In the genomic region with DNA sequence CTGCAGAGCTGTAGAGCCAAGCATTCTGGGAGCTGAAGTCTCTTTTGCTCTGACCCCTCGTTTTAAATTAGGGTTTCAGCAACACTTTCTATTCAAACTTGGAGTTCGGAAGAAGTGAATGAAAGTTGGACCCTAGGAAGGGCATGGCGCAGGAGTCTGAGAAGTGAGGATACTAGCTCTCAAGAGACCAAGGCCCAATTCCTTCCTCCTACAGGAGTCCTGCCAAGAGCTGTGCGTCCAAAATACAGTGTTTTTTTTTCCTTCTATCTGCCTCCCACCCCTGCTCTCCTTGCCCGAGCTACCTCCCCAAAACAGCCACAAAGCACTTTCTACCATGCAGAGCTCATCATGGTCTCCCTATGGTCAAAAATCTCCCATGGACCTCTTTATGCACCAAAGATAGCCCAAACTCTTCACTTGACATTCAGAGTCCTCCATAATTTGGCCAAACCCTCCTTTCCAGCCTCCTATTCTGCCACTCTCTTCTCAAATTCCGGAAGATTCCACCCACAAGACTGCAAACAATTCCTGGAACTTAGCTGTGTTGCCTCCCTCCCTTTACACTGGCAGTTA, we compare ENCODE assay signal across 1 cellular context.
TF ChIP-seq lines count a peak whose summit lies in the region.

No MANE protein-coding gene starts in this region.

TF ChIP-seq in K562, 482 proteins besides CTCF, POLR2A, EP300 and RAD21 (continued from another document):
- TF ChIP-seq, protein P1, sequence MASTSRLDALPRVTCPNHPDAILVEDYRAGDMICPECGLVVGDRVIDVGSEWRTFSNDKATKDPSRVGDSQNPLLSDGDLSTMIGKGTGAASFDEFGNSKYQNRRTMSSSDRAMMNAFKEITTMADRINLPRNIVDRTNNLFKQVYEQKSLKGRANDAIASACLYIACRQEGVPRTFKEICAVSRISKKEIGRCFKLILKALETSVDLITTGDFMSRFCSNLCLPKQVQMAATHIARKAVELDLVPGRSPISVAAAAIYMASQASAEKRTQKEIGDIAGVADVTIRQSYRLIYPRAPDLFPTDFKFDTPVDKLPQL (IDR thresholded peaks at IDR 0.05; ENCODE audit: extremely low read depth, insufficient read length) = no peak
- TF ChIP-seq SOX6 (IDR thresholded peaks at IDR 0.05) (no peak), RFX5 (IDR thresholded peaks at IDR 0.05; ENCODE audit: low read depth, low read length) (no peak), FOXP1 (CRISPR knock-in tag; IDR thresholded peaks at IDR 0.05) (no peak), ETS2 (tag; IDR thresholded peaks at IDR 0.05; ENCODE audit: borderline replicate concordance, poor library complexity, severe bottlenecking) (no peak), SNIP1 (IDR thresholded peaks at IDR 0.05; ENCODE audit: low read depth) (no peak), ARHGAP35 (IDR thresholded peaks at IDR 0.05; ENCODE audit: partially characterized antibody) (no peak), KAT2B (IDR thresholded peaks at IDR 0.05; ENCODE audit: low read depth, low read length) (no peak), RBM25 (IDR thresholded peaks at IDR 0.05; ENCODE audit: low read depth, low read length, severe bottlenecking) (no peak), NFATC3 (IDR thresholded peaks at IDR 0.05) (no peak), ZC3H11A (IDR thresholded peaks at IDR 0.05; ENCODE audit: low read depth, low read length) (no peak), NUFIP1 (IDR thresholded peaks at IDR 0.05; ENCODE audit: partially characterized antibody) (no peak), PTRF (tag; IDR thresholded peaks at IDR 0.05) (no peak), NCOA2 (IDR thresholded peaks at IDR 0.05; ENCODE audit: partially characterized antibody in 2 of 2) (no peak), SIN3A (IDR thresholded peaks at IDR 0.05; ENCODE audit: borderline replicate concordance in 2 of 2, control insufficient read depth in 1 of 2, low read depth in 2 of 2, low read length in 2 of 2) (no peak), CC2D1A (IDR thresholded peaks at IDR 0.05) (no peak), TARDBP (IDR thresholded peaks at IDR 0.05) (no peak), ZNF41 (CRISPR knock-in tag; conservative IDR thresholded peaks at IDR 0.05) (no peak), GABPA (tag; conservative IDR thresholded peaks at IDR 0.05; ENCODE audit: low read depth) (no peak), ZNF778 (CRISPR knock-in tag; IDR thresholded peaks at IDR 0.05) (no peak), SMARCB1 (IDR thresholded peaks at IDR 0.05; ENCODE audit: insufficient read length, low read depth) (no peak), SMC3 (conservative IDR thresholded peaks at IDR 0.05; ENCODE audit: insufficient read depth, low read depth, low read length) (no peak), EP400 (IDR thresholded peaks at IDR 0.05) (no peak), FIP1L1 (IDR thresholded peaks at IDR 0.05; ENCODE audit: low read depth, low read length, poor library complexity, severe bottlenecking) (no peak), CEBPG (CRISPR knock-in tag; IDR thresholded peaks at IDR 0.05) (no peak), CEBPG (tag; conservative IDR thresholded peaks at IDR 0.05 in 1 of 2, IDR thresholded peaks at IDR 0.05 in 1 of 2) (no peak), ILF3 (IDR thresholded peaks at IDR 0.05; ENCODE audit: borderline replicate concordance) (no peak), CBFA2T3 (IDR thresholded peaks at IDR 0.05) (no peak), POLR3G (IDR thresholded peaks at IDR 0.05; ENCODE audit: extremely low read depth, insufficient read length, insufficient replicate concordance) (no peak), SMAD3 (CRISPR knock-in tag; conservative IDR thresholded peaks at IDR 0.05) (no peak), ZNF197 (CRISPR knock-in tag; IDR thresholded peaks at IDR 0.05; ENCODE audit: low read depth) (no peak), RFX1 (IDR thresholded peaks at IDR 0.05) (no peak), ZKSCAN3 (CRISPR knock-in tag; IDR thresholded peaks at IDR 0.05) (no peak), ADNP (tag; IDR thresholded peaks at IDR 0.05) (no peak), BHLHE40 (IDR thresholded peaks at IDR 0.05; ENCODE audit: low read length) (no peak), U2AF2 (optimal IDR thresholded peaks at IDR 0.05; ENCODE audit: low read depth, low read length) (no peak)
- TF ChIP-seq, protein P2, sequence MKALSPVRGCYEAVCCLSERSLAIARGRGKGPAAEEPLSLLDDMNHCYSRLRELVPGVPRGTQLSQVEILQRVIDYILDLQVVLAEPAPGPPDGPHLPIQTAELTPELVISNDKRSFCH (CRISPR knock-in tag; IDR thresholded peaks at IDR 0.05) = no peak
- TF ChIP-seq, protein P2 (tag; IDR thresholded peaks at IDR 0.05) = peak; percentile 74; the same call in 1 of the 2 replicates
- TF ChIP-seq, protein P3, sequence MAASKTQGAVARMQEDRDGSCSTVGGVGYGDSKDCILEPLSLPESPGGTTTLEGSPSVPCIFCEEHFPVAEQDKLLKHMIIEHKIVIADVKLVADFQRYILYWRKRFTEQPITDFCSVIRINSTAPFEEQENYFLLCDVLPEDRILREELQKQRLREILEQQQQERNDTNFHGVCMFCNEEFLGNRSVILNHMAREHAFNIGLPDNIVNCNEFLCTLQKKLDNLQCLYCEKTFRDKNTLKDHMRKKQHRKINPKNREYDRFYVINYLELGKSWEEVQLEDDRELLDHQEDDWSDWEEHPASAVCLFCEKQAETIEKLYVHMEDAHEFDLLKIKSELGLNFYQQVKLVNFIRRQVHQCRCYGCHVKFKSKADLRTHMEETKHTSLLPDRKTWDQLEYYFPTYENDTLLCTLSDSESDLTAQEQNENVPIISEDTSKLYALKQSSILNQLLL (CRISPR knock-in tag; IDR thresholded peaks at IDR 0.05; ENCODE audit: borderline replicate concordance) = no peak
- TF ChIP-seq, protein P4, sequence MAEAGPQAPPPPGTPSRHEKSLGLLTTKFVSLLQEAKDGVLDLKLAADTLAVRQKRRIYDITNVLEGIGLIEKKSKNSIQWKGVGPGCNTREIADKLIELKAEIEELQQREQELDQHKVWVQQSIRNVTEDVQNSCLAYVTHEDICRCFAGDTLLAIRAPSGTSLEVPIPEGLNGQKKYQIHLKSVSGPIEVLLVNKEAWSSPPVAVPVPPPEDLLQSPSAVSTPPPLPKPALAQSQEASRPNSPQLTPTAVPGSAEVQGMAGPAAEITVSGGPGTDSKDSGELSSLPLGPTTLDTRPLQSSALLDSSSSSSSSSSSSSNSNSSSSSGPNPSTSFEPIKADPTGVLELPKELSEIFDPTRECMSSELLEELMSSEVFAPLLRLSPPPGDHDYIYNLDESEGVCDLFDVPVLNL (CRISPR knock-in tag; IDR thresholded peaks at IDR 0.05; ENCODE audit: low read depth) = no peak
- TF ChIP-seq, protein P5, sequence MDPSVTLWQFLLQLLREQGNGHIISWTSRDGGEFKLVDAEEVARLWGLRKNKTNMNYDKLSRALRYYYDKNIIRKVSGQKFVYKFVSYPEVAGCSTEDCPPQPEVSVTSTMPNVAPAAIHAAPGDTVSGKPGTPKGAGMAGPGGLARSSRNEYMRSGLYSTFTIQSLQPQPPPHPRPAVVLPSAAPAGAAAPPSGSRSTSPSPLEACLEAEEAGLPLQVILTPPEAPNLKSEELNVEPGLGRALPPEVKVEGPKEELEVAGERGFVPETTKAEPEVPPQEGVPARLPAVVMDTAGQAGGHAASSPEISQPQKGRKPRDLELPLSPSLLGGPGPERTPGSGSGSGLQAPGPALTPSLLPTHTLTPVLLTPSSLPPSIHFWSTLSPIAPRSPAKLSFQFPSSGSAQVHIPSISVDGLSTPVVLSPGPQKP (CRISPR knock-in tag; IDR thresholded peaks at IDR 0.05) = no peak
- TF ChIP-seq, protein P6, sequence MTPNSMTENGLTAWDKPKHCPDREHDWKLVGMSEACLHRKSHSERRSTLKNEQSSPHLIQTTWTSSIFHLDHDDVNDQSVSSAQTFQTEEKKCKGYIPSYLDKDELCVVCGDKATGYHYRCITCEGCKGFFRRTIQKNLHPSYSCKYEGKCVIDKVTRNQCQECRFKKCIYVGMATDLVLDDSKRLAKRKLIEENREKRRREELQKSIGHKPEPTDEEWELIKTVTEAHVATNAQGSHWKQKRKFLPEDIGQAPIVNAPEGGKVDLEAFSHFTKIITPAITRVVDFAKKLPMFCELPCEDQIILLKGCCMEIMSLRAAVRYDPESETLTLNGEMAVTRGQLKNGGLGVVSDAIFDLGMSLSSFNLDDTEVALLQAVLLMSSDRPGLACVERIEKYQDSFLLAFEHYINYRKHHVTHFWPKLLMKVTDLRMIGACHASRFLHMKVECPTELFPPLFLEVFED (CRISPR knock-in tag; conservative IDR thresholded peaks at IDR 0.05) = 0 out of 2 replicates have a peak, but pooled peaks have one; percentile 4
- TF ChIP-seq, protein P7, sequence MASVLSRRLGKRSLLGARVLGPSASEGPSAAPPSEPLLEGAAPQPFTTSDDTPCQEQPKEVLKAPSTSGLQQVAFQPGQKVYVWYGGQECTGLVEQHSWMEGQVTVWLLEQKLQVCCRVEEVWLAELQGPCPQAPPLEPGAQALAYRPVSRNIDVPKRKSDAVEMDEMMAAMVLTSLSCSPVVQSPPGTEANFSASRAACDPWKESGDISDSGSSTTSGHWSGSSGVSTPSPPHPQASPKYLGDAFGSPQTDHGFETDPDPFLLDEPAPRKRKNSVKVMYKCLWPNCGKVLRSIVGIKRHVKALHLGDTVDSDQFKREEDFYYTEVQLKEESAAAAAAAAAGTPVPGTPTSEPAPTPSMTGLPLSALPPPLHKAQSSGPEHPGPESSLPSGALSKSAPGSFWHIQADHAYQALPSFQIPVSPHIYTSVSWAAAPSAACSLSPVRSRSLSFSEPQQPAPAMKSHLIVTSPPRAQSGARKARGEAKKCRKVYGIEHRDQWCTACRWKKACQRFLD (CRISPR knock-in tag; IDR thresholded peaks at IDR 0.05) = 0 out of 2 replicates have a peak, but pooled peaks have one; percentile 27
- TF ChIP-seq, protein P8, sequence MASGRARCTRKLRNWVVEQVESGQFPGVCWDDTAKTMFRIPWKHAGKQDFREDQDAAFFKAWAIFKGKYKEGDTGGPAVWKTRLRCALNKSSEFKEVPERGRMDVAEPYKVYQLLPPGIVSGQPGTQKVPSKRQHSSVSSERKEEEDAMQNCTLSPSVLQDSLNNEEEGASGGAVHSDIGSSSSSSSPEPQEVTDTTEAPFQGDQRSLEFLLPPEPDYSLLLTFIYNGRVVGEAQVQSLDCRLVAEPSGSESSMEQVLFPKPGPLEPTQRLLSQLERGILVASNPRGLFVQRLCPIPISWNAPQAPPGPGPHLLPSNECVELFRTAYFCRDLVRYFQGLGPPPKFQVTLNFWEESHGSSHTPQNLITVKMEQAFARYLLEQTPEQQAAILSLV (tag; IDR thresholded peaks at IDR 0.05) = no peak
- TF ChIP-seq, protein P9, sequence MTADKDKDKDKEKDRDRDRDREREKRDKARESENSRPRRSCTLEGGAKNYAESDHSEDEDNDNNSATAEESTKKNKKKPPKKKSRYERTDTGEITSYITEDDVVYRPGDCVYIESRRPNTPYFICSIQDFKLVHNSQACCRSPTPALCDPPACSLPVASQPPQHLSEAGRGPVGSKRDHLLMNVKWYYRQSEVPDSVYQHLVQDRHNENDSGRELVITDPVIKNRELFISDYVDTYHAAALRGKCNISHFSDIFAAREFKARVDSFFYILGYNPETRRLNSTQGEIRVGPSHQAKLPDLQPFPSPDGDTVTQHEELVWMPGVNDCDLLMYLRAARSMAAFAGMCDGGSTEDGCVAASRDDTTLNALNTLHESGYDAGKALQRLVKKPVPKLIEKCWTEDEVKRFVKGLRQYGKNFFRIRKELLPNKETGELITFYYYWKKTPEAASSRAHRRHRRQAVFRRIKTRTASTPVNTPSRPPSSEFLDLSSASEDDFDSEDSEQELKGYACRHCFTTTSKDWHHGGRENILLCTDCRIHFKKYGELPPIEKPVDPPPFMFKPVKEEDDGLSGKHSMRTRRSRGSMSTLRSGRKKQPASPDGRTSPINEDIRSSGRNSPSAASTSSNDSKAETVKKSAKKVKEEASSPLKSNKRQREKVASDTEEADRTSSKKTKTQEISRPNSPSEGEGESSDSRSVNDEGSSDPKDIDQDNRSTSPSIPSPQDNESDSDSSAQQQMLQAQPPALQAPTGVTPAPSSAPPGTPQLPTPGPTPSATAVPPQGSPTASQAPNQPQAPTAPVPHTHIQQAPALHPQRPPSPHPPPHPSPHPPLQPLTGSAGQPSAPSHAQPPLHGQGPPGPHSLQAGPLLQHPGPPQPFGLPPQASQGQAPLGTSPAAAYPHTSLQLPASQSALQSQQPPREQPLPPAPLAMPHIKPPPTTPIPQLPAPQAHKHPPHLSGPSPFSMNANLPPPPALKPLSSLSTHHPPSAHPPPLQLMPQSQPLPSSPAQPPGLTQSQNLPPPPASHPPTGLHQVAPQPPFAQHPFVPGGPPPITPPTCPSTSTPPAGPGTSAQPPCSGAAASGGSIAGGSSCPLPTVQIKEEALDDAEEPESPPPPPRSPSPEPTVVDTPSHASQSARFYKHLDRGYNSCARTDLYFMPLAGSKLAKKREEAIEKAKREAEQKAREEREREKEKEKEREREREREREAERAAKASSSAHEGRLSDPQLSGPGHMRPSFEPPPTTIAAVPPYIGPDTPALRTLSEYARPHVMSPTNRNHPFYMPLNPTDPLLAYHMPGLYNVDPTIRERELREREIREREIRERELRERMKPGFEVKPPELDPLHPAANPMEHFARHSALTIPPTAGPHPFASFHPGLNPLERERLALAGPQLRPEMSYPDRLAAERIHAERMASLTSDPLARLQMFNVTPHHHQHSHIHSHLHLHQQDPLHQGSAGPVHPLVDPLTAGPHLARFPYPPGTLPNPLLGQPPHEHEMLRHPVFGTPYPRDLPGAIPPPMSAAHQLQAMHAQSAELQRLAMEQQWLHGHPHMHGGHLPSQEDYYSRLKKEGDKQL (CRISPR knock-in tag; IDR thresholded peaks at IDR 0.05; ENCODE audit: borderline replicate concordance) = no peak
